In the genomic region with DNA sequence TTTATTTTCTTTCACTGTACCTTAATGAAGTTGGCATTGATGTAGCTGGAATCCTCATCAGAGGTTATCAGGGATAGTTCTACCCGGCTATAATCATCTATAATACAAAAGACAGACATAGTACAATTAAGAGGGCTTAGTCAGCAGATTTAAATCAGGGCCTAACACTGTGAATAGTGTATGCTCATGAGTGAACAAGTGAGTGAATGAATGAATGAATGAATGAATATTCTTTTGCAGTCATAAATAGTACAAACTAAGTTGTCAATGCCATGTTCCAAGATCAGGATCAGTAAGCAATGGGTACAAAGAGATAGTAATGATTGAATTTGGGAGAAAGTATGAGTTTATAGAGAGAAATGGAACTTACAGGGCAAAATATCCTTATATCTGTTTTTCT, we compare ENCODE assay signal across 11 cellular contexts. TPM values are rescaled to one million over a fixed set of nuclear protein-coding genes. Genes with fewer than 3 reads are reported as not detected.
A peak's percentile ranks its signal among the peaks of the same experiment; 100 is the strongest.
DNase-seq lines count a peak whose midpoint lies in the region; ATAC-seq and TF ChIP-seq lines count a peak whose summit lies in the region.
"Had no signal": no experiment of that assay in that cellular context is flagged by ENCODE, and none has a peak within 500 bp of the region (broad histone marks: within the 10 kb centered on the region; RNA-seq: fewer than 3 reads in every experiment).

No MANE protein-coding gene starts in this region.

- H3K27me3 ChIP-seq in spleen (replicated peaks in 1 of 7) = no peaks in the 10 kb centered on the region
- H3K27me3 ChIP-seq: vagina had no signal

- H3K4me3 Mint-ChIP-seq in activated naive CD4-positive, alpha-beta T cell treated with anti-CD3 and anti-CD28 coated beads, Interleukin-2, amount 50 U/mL, for 24 hours = peak overlapping the region; percentile 33
- H3K4me3 Mint-ChIP-seq in activated naive CD4-positive, alpha-beta T cell treated with anti-CD3 and anti-CD28 coated beads for 36 hours = no peak overlapping the region
- no peak overlapping the region for H3K4me3 Mint-ChIP-seq in activated CD4-positive, alpha-beta memory T cell treated with anti-CD3 and anti-CD28 coated beads, Interleukin-2, amount 10 ng/mL, durations not matched to agents 7 days and 5 days
- H3K4me3 Mint-ChIP-seq: WTC11 had no signal

- peaks cover 0 to 42% (median 7%) of the 10 kb centered on the region in 6 donors for H3K36me3 ChIP-seq in spleen
- H3K36me3 ChIP-seq: vagina had no signal

- no peak for ATAC-seq in HG03139 (IDR thresholded peaks at IDR 0.05; ENCODE audit: unreplicated experiment)
- ATAC-seq: WTC11 had no signal

- no peaks in the 10 kb centered on the region for H3K9me3 ChIP-seq in spleen
- H3K9me3 ChIP-seq: vagina had no signal

- peaks cover 32 to 79% (median 58%) of the 10 kb centered on the region in 6 donors for H3K4me1 ChIP-seq in spleen
- H3K4me1 ChIP-seq: vagina had no signal

- peak overlapping the region in 1 of 8 donors; percentile 41 for H3K4me3 ChIP-seq in spleen
- H3K4me3 ChIP-seq: vagina had no signal

- peak overlapping the region; percentile 74 for H3K27ac Mint-ChIP-seq in activated naive CD4-positive, alpha-beta T cell treated with anti-CD3 and anti-CD28 coated beads, Interleukin-2, amount 50 U/mL, for 24 hours
- H3K27ac Mint-ChIP-seq in activated naive CD4-positive, alpha-beta T cell treated with anti-CD3 and anti-CD28 coated beads for 36 hours = no peak overlapping the region
- peak overlapping the region; percentile 49 for H3K27ac Mint-ChIP-seq in activated CD4-positive, alpha-beta memory T cell treated with anti-CD3 and anti-CD28 coated beads, Interleukin-2, amount 10 ng/mL, durations not matched to agents 7 days and 5 days
- H3K27ac Mint-ChIP-seq: WTC11 had no signal

- H3K4me1 Mint-ChIP-seq in activated naive CD4-positive, alpha-beta T cell treated with anti-CD3 and anti-CD28 coated beads, Interleukin-2, amount 50 U/mL, for 24 hours = peaks cover 47% of the 10 kb centered on the region
- peaks cover 41% of the 10 kb centered on the region for H3K4me1 Mint-ChIP-seq in activated naive CD4-positive, alpha-beta T cell treated with anti-CD3 and anti-CD28 coated beads for 36 hours (ENCODE audit: low read depth)
- H3K4me1 Mint-ChIP-seq in activated CD4-positive, alpha-beta memory T cell treated with anti-CD3 and anti-CD28 coated beads, Interleukin-2, amount 10 ng/mL, durations not matched to agents 7 days and 5 days = peaks cover 54% of the 10 kb centered on the region
- H3K4me1 Mint-ChIP-seq: WTC11 had no signal

- POLR2A ChIA-PET in activated CD4-positive, alpha-beta memory T cell treated with anti-CD3 and anti-CD28 coated beads, Interleukin-2, amount 10 ng/mL, durations not matched to agents 7 days and 5 days (lab: Charles Lee) = interaction anchor here (1.2 to 2.9 kb wide), 4 partner anchors 11 to 71 kb away, joined by 3 to 28 read pairs (median 20); a partner anchor contains a TSS

- H3K27me3 Mint-ChIP-seq in activated naive CD4-positive, alpha-beta T cell treated with anti-CD3 and anti-CD28 coated beads, Interleukin-2, amount 50 U/mL, for 24 hours = no peaks in the 10 kb centered on the region
- no peaks in the 10 kb centered on the region for H3K27me3 Mint-ChIP-seq in activated naive CD4-positive, alpha-beta T cell treated with anti-CD3 and anti-CD28 coated beads for 36 hours (ENCODE audit: low read depth)
- H3K27me3 Mint-ChIP-seq in activated CD4-positive, alpha-beta memory T cell treated with anti-CD3 and anti-CD28 coated beads, Interleukin-2, amount 10 ng/mL, durations not matched to agents 7 days and 5 days = no peaks in the 10 kb centered on the region

- H3K9me3 Mint-ChIP-seq in activated naive CD4-positive, alpha-beta T cell treated with anti-CD3 and anti-CD28 coated beads, Interleukin-2, amount 50 U/mL, for 24 hours = no peaks in the 10 kb centered on the region
- H3K9me3 Mint-ChIP-seq in activated naive CD4-positive, alpha-beta T cell treated with anti-CD3 and anti-CD28 coated beads for 36 hours = no peaks in the 10 kb centered on the region
- H3K9me3 Mint-ChIP-seq in activated CD4-positive, alpha-beta memory T cell treated with anti-CD3 and anti-CD28 coated beads, Interleukin-2, amount 10 ng/mL, durations not matched to agents 7 days and 5 days = no peaks in the 10 kb centered on the region
- H3K9me3 Mint-ChIP-seq: WTC11 had no signal

- no peak for DNase-seq in activated naive CD4-positive, alpha-beta T cell treated with anti-CD3 and anti-CD28 coated beads for 36 hours
- no peak for DNase-seq in activated CD4-positive, alpha-beta memory T cell treated with anti-CD3 and anti-CD28 coated beads, Interleukin-2, amount 10 ng/mL, durations not matched to agents 7 days and 5 days
- DNase-seq in spleen (no peak), H4 (ENCODE audit: low spot score) (no peak)
- DNase-seq: NCI-H2081; NK-92 treated with Interleukin-12 subunit alpha and Interleukin-12 subunit beta, amount 100 ng/mL, for 24 hours; posterior cingulate gyrus had no signal

- 70 to 93% (median 85%) methylated on average over 1 of the region's 1 CpG for WGBS in spleen, 5 donors

- no peak for TF ChIP-seq CTCF in spleen (IDR thresholded peaks at IDR 0.05 in 8 of 11, conservative IDR thresholded peaks at IDR 0.05 in 3 of 11)

- CTCF ChIA-PET in activated naive CD4-positive, alpha-beta T cell treated with anti-CD3 and anti-CD28 coated beads for 36 hours (lab: Charles Lee) = interaction anchor here (1.0 to 2.7 kb wide), 5 partner anchors 11 to 103 kb away, joined by 3 to 10 read pairs (median 7); a partner anchor contains a TSS
- CTCF ChIA-PET in activated CD4-positive, alpha-beta memory T cell treated with anti-CD3 and anti-CD28 coated beads, Interleukin-2, amount 10 ng/mL, durations not matched to agents 7 days and 5 days (lab: Charles Lee) = interaction anchor here (0.6 to 2.1 kb wide), 3 partner anchors 9 to 76 kb away, joined by 3 to 10 read pairs (median 4); no protein-coding TSS in a partner anchor

- intact Hi-C loops in activated naive CD4-positive, alpha-beta T cell treated with anti-CD3 and anti-CD28 coated beads for 36 hours (cut with micrococcal nuclease) = loop anchor here (1.0 kb wide), 1 partner anchor 9 kb away; no protein-coding TSS in a partner anchor
- intact Hi-C loops in spleen (cut with DNase I; ENCODE audit: low total_unique reads) = no loop called here

- H3K27ac ChIP-seq in spleen = peak overlapping the region in 7 of 8 donors; percentile 68 to 80 (median 75)
- H3K27ac ChIP-seq: vagina had no signal

- H3K36me3 Mint-ChIP-seq in activated naive CD4-positive, alpha-beta T cell treated with anti-CD3 and anti-CD28 coated beads, Interleukin-2, amount 50 U/mL, for 24 hours = peaks cover 36% of the 10 kb centered on the region
- H3K36me3 Mint-ChIP-seq in activated naive CD4-positive, alpha-beta T cell treated with anti-CD3 and anti-CD28 coated beads for 36 hours (ENCODE audit: low read depth) = peaks cover 53% of the 10 kb centered on the region
- H3K36me3 Mint-ChIP-seq in activated CD4-positive, alpha-beta memory T cell treated with anti-CD3 and anti-CD28 coated beads, Interleukin-2, amount 10 ng/mL, durations not matched to agents 7 days and 5 days (ENCODE audit: low read depth) = peaks cover 66% of the 10 kb centered on the region
- H3K36me3 Mint-ChIP-seq: WTC11 had no signal

- no peak for TF ChIP-seq POLR2A in spleen (IDR thresholded peaks at IDR 0.05)

RNA-seq across cellular contexts. Expression of a gene that starts 12.5 kb away (rescaled TPM):
- total RNA-seq in activated naive CD4-positive, alpha-beta T cell treated with anti-CD3 and anti-CD28 coated beads for 36 hours = 10 to 100 TPM; 43.9 to 50.9 TPM
- 10 to 100 TPM; 79.4 to 81.1 TPM for total RNA-seq in activated CD4-positive, alpha-beta memory T cell treated with anti-CD3 and anti-CD28 coated beads, Interleukin-2, amount 10 ng/mL, durations not matched to agents 7 days and 5 days
- total RNA-seq in spleen = 10 to 100 TPM; 22.2 to 42.9 (median 29.3) TPM
- polyA plus RNA-seq in spleen = 10 to 100 TPM; 10.4 to 25.3 (median 14.3) TPM
- total RNA-seq in H4 (2014; rRNA removed; shearing (Covaris generic)) = 0.62 and 0.68 TPM in 2 replicates
- total RNA-seq: WTC11 had no signal

RNA-seq across cellular contexts. Expression of a gene that starts 28.4 kb away (rescaled TPM):
- under 1 TPM; 0.15 to 0.43 TPM for total RNA-seq in activated naive CD4-positive, alpha-beta T cell treated with anti-CD3 and anti-CD28 coated beads for 36 hours
- 1 to 10 TPM; 1.6 to 2.9 TPM for total RNA-seq in activated CD4-positive, alpha-beta memory T cell treated with anti-CD3 and anti-CD28 coated beads, Interleukin-2, amount 10 ng/mL, durations not matched to agents 7 days and 5 days
- total RNA-seq in spleen = 1 to 10 TPM; 1.5 to 7.1 (median 2.2) TPM
- polyA plus RNA-seq in spleen = under 1 TPM; 0.64 to 0.83 (median 0.67) TPM
- total RNA-seq in H4 (2014; rRNA removed; shearing (Covaris generic)) = not detected in 2 replicates

RNA-seq across cellular contexts. Expression of a gene that starts 45.6 kb away (rescaled TPM):
- total RNA-seq in activated naive CD4-positive, alpha-beta T cell treated with anti-CD3 and anti-CD28 coated beads for 36 hours = 10 to 100 TPM; 35.7 to 40.2 TPM
- total RNA-seq in activated CD4-positive, alpha-beta memory T cell treated with anti-CD3 and anti-CD28 coated beads, Interleukin-2, amount 10 ng/mL, durations not matched to agents 7 days and 5 days = 10 to 100 TPM; 53.7 to 56.7 TPM
- total RNA-seq in spleen = 10 to 100 TPM; 23.9 to 58.0 (median 33.1) TPM
- 10 to 100 TPM; 24.9 to 52.3 (median 27.5) TPM for polyA plus RNA-seq in spleen
- total RNA-seq in H4 (2014; rRNA removed; shearing (Covaris generic)) = 6.9 and 9.4 TPM in 2 replicates

RNA-seq across cellular contexts. Expression of a gene that starts 46.1 kb away (rescaled TPM):
- 10 to 100 TPM; 17.7 to 18.3 TPM for total RNA-seq in activated naive CD4-positive, alpha-beta T cell treated with anti-CD3 and anti-CD28 coated beads for 36 hours
- total RNA-seq in activated CD4-positive, alpha-beta memory T cell treated with anti-CD3 and anti-CD28 coated beads, Interleukin-2, amount 10 ng/mL, durations not matched to agents 7 days and 5 days = 10 to 100 TPM; 13.2 to 14.4 TPM
- 10 to 100 TPM in 1 of 7 donors, 1 to 10 TPM in 6; 6.7 to 10.5 (median 8.0) TPM for total RNA-seq in spleen
- 1 to 10 TPM; 1.9 to 3.5 (median 2.4) TPM for polyA plus RNA-seq in spleen
- total RNA-seq in H4 (2014; rRNA removed; shearing (Covaris generic)) = 5.7 and 6.0 TPM in 2 replicates

RNA-seq across cellular contexts. Expression of a gene that starts 46.7 kb away (rescaled TPM):
- 10 to 100 TPM; 13.6 to 14.3 TPM for total RNA-seq in activated naive CD4-positive, alpha-beta T cell treated with anti-CD3 and anti-CD28 coated beads for 36 hours
- 10 to 100 TPM; 27.9 to 32.1 TPM for total RNA-seq in activated CD4-positive, alpha-beta memory T cell treated with anti-CD3 and anti-CD28 coated beads, Interleukin-2, amount 10 ng/mL, durations not matched to agents 7 days and 5 days
- total RNA-seq in spleen = 10 to 100 TPM; 24.2 to 34.0 (median 29.1) TPM
- 1 to 10 TPM; 5.4 to 7.0 (median 6.0) TPM for polyA plus RNA-seq in spleen
- total RNA-seq in H4 (2014; rRNA removed; shearing (Covaris generic)) = 2.5 and 3.2 TPM in 2 replicates

Comparison
In these comparisons a context has a peak if more than half of its experiments do, and no peak if none do; other contexts are left out.
1. RNA of a gene that starts 12.5 kb away (total RNA-seq): 79.4 to 81.1 TPM in activated CD4-positive, alpha-beta memory T cell treated with anti-CD3 and anti-CD28 coated beads, Interleukin-2, amount 10 ng/mL, durations not matched to agents 7 days and 5 days, 43.9 to 50.9 TPM in activated naive CD4-positive, alpha-beta T cell treated with anti-CD3 and anti-CD28 coated beads for 36 hours and 22.2 to 42.9 TPM in spleen; 0.62 to 0.68 TPM in H4; every median in the first group is over 10 times any median in the second.